23 cellular contexts compared by ENCODE assay signal in the genomic region with DNA sequence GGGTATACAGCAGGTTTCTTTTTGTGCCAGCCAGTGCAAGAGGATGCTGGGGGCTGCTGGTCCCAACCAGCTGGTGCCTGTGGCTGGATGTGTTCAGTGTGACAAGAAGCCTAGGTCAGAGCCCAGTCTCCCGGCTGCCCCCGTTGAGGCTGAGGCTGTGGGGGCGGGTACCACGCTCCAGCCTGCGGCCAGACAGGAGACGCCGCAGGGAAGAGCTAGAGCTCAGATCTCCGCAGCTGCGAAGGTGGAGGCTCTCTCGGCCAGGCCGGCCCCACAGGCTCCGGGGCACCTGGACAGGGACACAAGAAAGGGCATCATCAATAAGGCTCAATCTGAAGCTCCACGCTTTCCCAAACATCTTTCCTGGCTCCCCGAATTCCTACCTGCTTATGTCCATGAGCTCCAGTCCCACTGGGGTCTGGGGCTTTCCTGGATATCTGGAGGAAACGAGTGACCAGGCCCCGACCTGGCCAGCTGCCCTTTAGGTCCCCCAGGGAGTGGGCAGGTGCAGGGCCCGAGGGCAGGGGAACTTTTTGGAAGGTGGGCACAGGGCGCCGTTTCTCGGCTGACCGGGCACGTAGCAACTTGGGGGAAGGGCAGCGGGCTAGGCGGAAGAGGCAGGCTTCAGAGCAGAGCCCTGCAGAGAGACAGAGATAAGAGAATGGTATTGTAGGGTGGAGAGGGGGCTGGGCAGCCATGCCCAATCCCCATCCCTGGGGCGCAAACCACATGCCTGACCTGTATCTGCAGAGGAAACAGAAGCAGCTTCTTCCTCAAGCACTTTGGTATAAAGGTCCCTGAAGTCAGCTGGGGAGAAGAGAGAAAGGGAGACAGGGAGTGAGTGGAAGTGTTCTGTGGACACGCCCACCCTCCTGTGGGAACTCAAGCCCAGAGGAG.
"Had no signal": no experiment of that assay in that cellular context is flagged by ENCODE, and none has a peak within 500 bp of the region (broad histone marks: within the 10 kb centered on the region; RNA-seq: fewer than 3 reads in every experiment).

No MANE protein-coding gene starts in this region.

- H3K27ac ChIP-seq: KMS-11, Peyer's patch, SJSA1 had no signal

- H3K27me3 ChIP-seq: Peyer's patch, SJSA1 had no signal

- H3K9ac ChIP-seq: KMS-11 had no signal

- H3K36me3 ChIP-seq: SJSA1 had no signal

- ATAC-seq: activated CD8-positive, alpha-beta T cell treated with anti-CD3 and anti-CD28 coated beads, Interleukin-2, amount 10 ng/mL, durations not matched to agents 7 days and 5 days; T-helper 17 cell; WTC11 had no signal

- H3K4me3 ChIP-seq: Peyer's patch, SJSA1 had no signal

- H3K9me3 ChIP-seq: Peyer's patch, SJSA1 had no signal

- DNase-seq: activated CD4-positive, alpha-beta T cell treated with anti-CD3 and anti-CD28 coated beads for 48 hours; activated CD4-positive, alpha-beta T cell treated with anti-CD3 and anti-CD28 coated beads, Interleukin-2, amount 50 U/mL, for 4 hours; activated CD4-positive, CD25-positive, alpha-beta regulatory T cell treated with anti-CD3 and anti-CD28 coated beads, Interleukin-2, amount 50 U/mL, for 72 hours; activated CD8-positive, alpha-beta memory T cell treated with anti-CD3 and anti-CD28 coated beads, Interleukin-2, amount 50 U/mL, for 48 hours; activated CD8-positive, alpha-beta T cell treated with anti-CD3 and anti-CD28 coated beads, Interleukin-2, amount 10 ng/mL, durations not matched to agents 7 days and 5 days; activated T-cell treated with anti-CD3 and anti-CD28 coated beads, Interleukin-2, amount 50 U/mL, for 1 hour; amygdala; NCI-H1092; NCI-H1417 treated with DMSO at 0.1 percent for 48 hours; NCI-H1694; NCI-H2029; NCI-H2107; NCI-H2171 treated with DMSO at 0.1 percent for 48 hours; NCI-H226; NCI-H526; NCI-H774; Peyer's patch; SHP77; T-helper 17 cell; T-helper 9 cell had no signal

- H3K4me2 ChIP-seq: KMS-11 had no signal
